ENCODE assay signal across 1 cellular context in the genomic region with DNA sequence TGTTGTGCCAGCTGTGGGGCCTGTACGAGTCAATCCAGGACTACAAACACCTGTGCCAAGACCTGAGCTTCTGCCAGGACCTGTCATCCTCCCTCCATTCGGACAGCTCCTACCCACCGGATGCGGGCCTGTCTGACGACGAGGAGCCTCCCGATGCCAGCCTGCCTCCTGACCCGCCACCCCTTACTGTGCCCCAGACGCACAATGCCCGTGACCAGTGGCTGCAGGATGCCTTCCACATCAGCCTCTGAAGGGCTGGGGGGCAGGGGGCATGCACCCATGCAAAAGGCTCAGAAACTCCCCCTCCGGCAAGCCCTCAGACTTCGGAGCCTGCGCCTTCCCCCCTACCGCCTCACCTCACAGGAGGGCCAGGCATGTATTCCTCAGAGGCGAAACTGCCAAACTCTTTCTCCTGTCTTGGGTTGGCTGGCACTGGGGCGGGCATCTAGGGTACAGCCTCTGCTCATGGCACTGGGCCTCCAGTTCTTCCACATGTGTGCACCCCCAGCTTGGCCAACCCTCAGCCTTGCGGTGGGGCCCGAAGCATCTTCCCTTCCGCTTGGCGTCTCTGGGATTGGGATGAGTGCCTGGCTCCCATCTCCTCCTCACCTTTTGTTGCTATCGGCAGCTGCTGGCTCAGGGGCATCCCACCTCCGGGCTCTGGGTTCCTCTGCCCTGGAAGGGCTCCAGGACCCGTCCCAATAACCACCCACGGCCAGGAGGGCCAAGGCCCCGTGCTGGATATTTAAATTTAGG.
A peak's percentile ranks its signal among the peaks of the same experiment; 100 is the strongest.
TF ChIP-seq lines count a peak whose summit lies in the region.

No MANE protein-coding gene starts in this region.

TF ChIP-seq in HepG2, 621 proteins besides CTCF, POLR2A, EP300 and RAD21:
- TF ChIP-seq, protein P1, sequence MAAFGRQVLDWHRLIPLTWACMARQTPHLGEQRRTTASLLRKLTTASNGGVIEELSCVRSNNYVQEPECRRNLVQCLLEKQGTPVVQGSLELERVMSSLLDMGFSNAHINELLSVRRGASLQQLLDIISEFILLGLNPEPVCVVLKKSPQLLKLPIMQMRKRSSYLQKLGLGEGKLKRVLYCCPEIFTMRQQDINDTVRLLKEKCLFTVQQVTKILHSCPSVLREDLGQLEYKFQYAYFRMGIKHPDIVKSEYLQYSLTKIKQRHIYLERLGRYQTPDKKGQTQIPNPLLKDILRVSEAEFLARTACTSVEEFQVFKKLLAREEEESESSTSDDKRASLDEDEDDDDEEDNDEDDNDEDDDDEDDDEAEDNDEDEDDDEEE (CRISPR knock-in tag; IDR thresholded peaks at IDR 0.05): 0 out of 2 replicates have a peak, but pooled peaks have one; percentile 27
- no peak for TF ChIP-seq SAP130 (CRISPR knock-in tag; IDR thresholded peaks at IDR 0.05; ENCODE audit: low read depth)
- no peak for TF ChIP-seq SOX5 (CRISPR knock-in tag; IDR thresholded peaks at IDR 0.05; ENCODE audit: borderline replicate concordance)
- no peak for TF ChIP-seq GATAD1 (CRISPR knock-in tag; IDR thresholded peaks at IDR 0.05)
- no peak for TF ChIP-seq ZNF678 (CRISPR knock-in tag; IDR thresholded peaks at IDR 0.05)
- no peak for TF ChIP-seq ZNF7 (CRISPR knock-in tag; IDR thresholded peaks at IDR 0.05)
- no peak for TF ChIP-seq ZNF782 (CRISPR knock-in tag; IDR thresholded peaks at IDR 0.05; ENCODE audit: borderline replicate concordance)
- no peak for TF ChIP-seq MEIS2 (CRISPR knock-in tag; IDR thresholded peaks at IDR 0.05)
- no peak for TF ChIP-seq PHF21A (CRISPR knock-in tag; IDR thresholded peaks at IDR 0.05)
- peak; percentile 31 for TF ChIP-seq RBM39 (IDR thresholded peaks at IDR 0.05; ENCODE audit: low read depth, low read length, poor library complexity, severe bottlenecking)
- TF ChIP-seq SIX1 (CRISPR knock-in tag; IDR thresholded peaks at IDR 0.05; ENCODE audit: borderline replicate concordance): no peak
- no peak for TF ChIP-seq ZFP36L1 (CRISPR knock-in tag; IDR thresholded peaks at IDR 0.05)
- no peak for TF ChIP-seq ZNF225 (CRISPR knock-in tag; IDR thresholded peaks at IDR 0.05)
- TF ChIP-seq ATRX (CRISPR knock-in tag; IDR thresholded peaks at IDR 0.05; ENCODE audit: borderline replicate concordance): no peak
- no peak for TF ChIP-seq HNF4G (IDR thresholded peaks at IDR 0.05; ENCODE audit: borderline replicate concordance, low read depth, low read length)
- no peak for TF ChIP-seq HNF4G (CRISPR knock-in tag; IDR thresholded peaks at IDR 0.05; ENCODE audit: borderline replicate concordance, low read depth)
